1 cellular context compared by ENCODE assay signal in the genomic region with DNA sequence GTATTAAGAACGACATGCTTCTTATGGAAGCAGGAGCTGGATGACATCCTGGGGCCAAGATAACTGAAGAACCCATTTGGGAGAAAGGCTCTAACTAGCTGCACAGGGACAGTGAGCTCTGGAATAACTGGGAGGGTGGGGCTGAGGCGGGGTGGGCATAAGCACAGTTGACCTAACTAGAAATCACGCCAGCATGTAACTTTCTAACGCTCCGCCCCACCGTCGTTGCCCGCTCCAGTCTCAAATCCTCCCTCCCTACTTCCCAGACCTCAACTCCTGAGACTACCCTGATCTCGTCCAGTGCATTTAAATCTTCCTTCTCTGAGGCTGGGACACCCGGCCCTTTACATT.
TF ChIP-seq lines count a peak whose summit lies in the region.

No MANE protein-coding gene starts in this region.

TF ChIP-seq in H1, 55 proteins besides CTCF, POLR2A, EP300 and RAD21:
- TF ChIP-seq EGR1 (IDR thresholded peaks at IDR 0.05; ENCODE audit: borderline replicate concordance, low read depth, low read length) (no peak), PHF8 (conservative IDR thresholded peaks at IDR 0.05; ENCODE audit: low read depth, low read length) (no peak), TAF7 (optimal IDR thresholded peaks at IDR 0.05; ENCODE audit: borderline replicate concordance, low read depth, low read length) (no peak), JUND (IDR thresholded peaks at IDR 0.05; ENCODE audit: low read length) (no peak), CHD1 (IDR thresholded peaks at IDR 0.05; ENCODE audit: low read depth, low read length) (no peak), POLR2AphosphoS5 (IDR thresholded peaks at IDR 0.05; ENCODE audit: low read depth, low read length) (no peak), GABPA (IDR thresholded peaks at IDR 0.05; ENCODE audit: borderline replicate concordance, insufficient read depth, low read length) (no peak), TEAD4 (IDR thresholded peaks at IDR 0.05; ENCODE audit: low read depth, low read length) (no peak), BCL11A (IDR thresholded peaks at IDR 0.05; ENCODE audit: low read depth in 2 of 2, low read length in 2 of 2) (no peak), RBBP5 (IDR thresholded peaks at IDR 0.05; ENCODE audit: borderline replicate concordance, low read depth, low read length) (no peak), HDAC6 (IDR thresholded peaks at IDR 0.05; ENCODE audit: low read depth, low read length) (no peak), BRCA1 (IDR thresholded peaks at IDR 0.05; ENCODE audit: low read depth, low read length) (no peak)
TF ChIP-seq in H1: peak in this region for 0.
